In genomic region chr3:110774496-110775265, GRCh38 we compare ENCODE assay signal across 23 cellular contexts.
DNase-seq lines count a peak whose midpoint lies in the region; TF ChIP-seq lines count a peak whose summit lies in the region.
"Had no signal": no experiment of that assay in that cellular context is flagged by ENCODE, and none has a peak within 500 bp of the region (broad histone marks: within the 10 kb centered on the region; RNA-seq: fewer than 3 reads in every experiment).

No MANE protein-coding gene starts in this region.

- TF ChIP-seq CTCF in chondrocyte (IDR thresholded peaks at IDR 0.05) (no peak), neural crest cell (conservative IDR thresholded peaks at IDR 0.05) (no peak), GM20000 (IDR thresholded peaks at IDR 0.05; ENCODE audit: extremely low read depth, missing control alignments) (no peak)

- no peak overlapping the region for H2AFZ ChIP-seq in neuronal stem cell (ENCODE audit: low read length)

- no peak overlapping the region for H3K18ac ChIP-seq in neuronal stem cell (ENCODE audit: low read length)

- H2BK120ac ChIP-seq in neuronal stem cell (ENCODE audit: low read depth, low read length): no peak overlapping the region

- H3K23ac ChIP-seq in neuronal stem cell (ENCODE audit: low read depth, low read length, poor library complexity): no peak overlapping the region

- no peak overlapping the region for H3K14ac ChIP-seq in neuronal stem cell (ENCODE audit: low read length)

- DNase-seq in Daoy (ENCODE audit: low read depth) (peak; percentile 4), M059J (ENCODE audit: low read depth) (peak; percentile 16), chondrocyte (ENCODE audit: low spot score) (no peak), neural crest cell (ENCODE audit: low read depth, low spot score) (no peak), neuronal stem cell (ENCODE audit: low spot score) (no peak), GM20000 (ENCODE audit: low spot score) (no peak), DMS79 (lab: John Stamatoyannopoulos, UW) (no peak)
- DNase-seq in activated CD8-positive, alpha-beta memory T cell treated with anti-CD3 and anti-CD28 coated beads, Interleukin-2, amount 50 U/mL, for 48 hours: no peak
- DNase-seq: activated CD8-positive, alpha-beta T cell treated with anti-CD3 and anti-CD28 coated beads, Interleukin-2, amount 10 ng/mL, durations not matched to agents 7 days and 5 days; activated T-cell treated with anti-CD3 and anti-CD28 coated beads, Interleukin-2, amount 50 U/mL, for 1 hour; heart left ventricle; KG1; NCI-H1694; NCI-H2171 treated with DMSO at 0.1 percent for 48 hours; nucleus accumbens; spleen; stimulated activated CD4-positive, alpha-beta T cell treated with anti-CD3 and anti-CD28 coated beads, Interleukin-2, amount 100 ng/mL, for 48 hours; substantia nigra; upper lobe of right lung had no signal

- H2AK5ac ChIP-seq in neuronal stem cell (ENCODE audit: low read depth, low read length): no peak overlapping the region

- H3K27me3 Mint-ChIP-seq in chondrocyte (ENCODE audit: low read depth): no peaks in the 10 kb centered on the region
- H3K27me3 Mint-ChIP-seq in neural crest cell (ENCODE audit: low read depth): no peaks in the 10 kb centered on the region

- peak overlapping the region; percentile 39 for H3K27ac Mint-ChIP-seq in chondrocyte (ENCODE audit: unreplicated experiment)
- peak overlapping the region; percentile 72 for H3K27ac Mint-ChIP-seq in neural crest cell (ENCODE audit: unreplicated experiment)
- H3K27ac Mint-ChIP-seq: activated CD8-positive, alpha-beta T cell treated with anti-CD3 and anti-CD28 coated beads, Interleukin-2, amount 10 ng/mL, durations not matched to agents 7 days and 5 days; stimulated activated effector memory CD8-positive, alpha-beta T cell treated with anti-CD3 and anti-CD28 coated beads, Interleukin-12 subunit alpha, Interleukin-12 subunit beta, amount 100 ng/mL, for 72 hours; T-helper 1 cell treated with Interleukin-12 subunit alpha and Interleukin-12 subunit beta and Interleukin-4 antibody, amounts not matched to agents 30 μg/mL and 1 μg/mL, for 36 hours had no signal

- no peak overlapping the region for H3K4ac ChIP-seq in neuronal stem cell (ENCODE audit: low read length)

- no peak overlapping the region for H3K4me3 ChIP-seq in neuronal stem cell (ENCODE audit: low read length in 2 of 2)
- H3K4me3 ChIP-seq: BLaER1 treated with 17β-estradiol and CSF1 and Interleukin-3, amounts not matched to agents 10 nM and 100 nM; cardiac muscle cell; heart left ventricle; spleen; upper lobe of right lung had no signal

- no peak overlapping the region for H4K91ac ChIP-seq in neuronal stem cell (ENCODE audit: low read depth, low read length, poor library complexity)

- H3K79me1 ChIP-seq in neuronal stem cell (ENCODE audit: low read depth, low read length): no peaks in the 10 kb centered on the region

- H3K9me3 Mint-ChIP-seq in chondrocyte (ENCODE audit: low read depth) (no peaks in the 10 kb centered on the region), neural crest cell (peaks cover 2% of the 10 kb centered on the region)
- H3K9me3 Mint-ChIP-seq: stimulated activated effector memory CD8-positive, alpha-beta T cell treated with anti-CD3 and anti-CD28 coated beads, Interleukin-12 subunit alpha, Interleukin-12 subunit beta, amount 100 ng/mL, for 72 hours; T-helper 1 cell treated with Interleukin-12 subunit alpha and Interleukin-12 subunit beta and Interleukin-4 antibody, amounts not matched to agents 30 μg/mL and 1 μg/mL, for 36 hours had no signal

- WGBS in neuronal stem cell (ENCODE audit: extremely low coverage in 2 of 2, insufficient read length in 2 of 2, insufficient replicate concordance in 1 of 2), 2 donors: no CpG with 5 or more reads among the region's 7 CpGs

- no peaks in the 10 kb centered on the region for H3K36me3 ChIP-seq in neuronal stem cell (replicated peaks in 1 of 2; ENCODE audit: control insufficient read depth in 2 of 2, insufficient read depth in 2 of 2, low read length in 2 of 2)
- H3K36me3 ChIP-seq: BLaER1 treated with 17β-estradiol and CSF1 and Interleukin-3, amounts not matched to agents 10 nM and 100 nM; cardiac muscle cell; heart left ventricle; spleen; upper lobe of right lung had no signal

- H3K36me3 Mint-ChIP-seq in chondrocyte (ENCODE audit: low read depth): no peaks in the 10 kb centered on the region
- H3K36me3 Mint-ChIP-seq in neural crest cell (ENCODE audit: low read depth): peaks cover 3% of the 10 kb centered on the region
- H3K36me3 Mint-ChIP-seq: stimulated activated effector memory CD8-positive, alpha-beta T cell treated with anti-CD3 and anti-CD28 coated beads, Interleukin-12 subunit alpha, Interleukin-12 subunit beta, amount 100 ng/mL, for 72 hours had no signal

- H3K4me1 Mint-ChIP-seq in chondrocyte (ENCODE audit: low read depth) (peaks cover 36% of the 10 kb centered on the region), neural crest cell (peaks cover 52% of the 10 kb centered on the region)
- H3K4me1 Mint-ChIP-seq: stimulated activated effector memory CD8-positive, alpha-beta T cell treated with anti-CD3 and anti-CD28 coated beads, Interleukin-12 subunit alpha, Interleukin-12 subunit beta, amount 100 ng/mL, for 72 hours had no signal

- H3K27ac ChIP-seq in neuronal stem cell (replicated peaks; ENCODE audit: low read length): no peak overlapping the region
- H3K27ac ChIP-seq: BLaER1 treated with 17β-estradiol and CSF1 and Interleukin-3, amounts not matched to agents 10 nM and 100 nM; cardiac muscle cell; heart left ventricle; spleen; upper lobe of right lung had no signal

- no peak overlapping the region for H2BK15ac ChIP-seq in neuronal stem cell (ENCODE audit: low read length)

- no peak overlapping the region for H3K4me3 Mint-ChIP-seq in chondrocyte (ENCODE audit: unreplicated experiment)
- H3K4me3 Mint-ChIP-seq in neural crest cell: no peak overlapping the region
- H3K4me3 Mint-ChIP-seq: activated CD8-positive, alpha-beta T cell treated with anti-CD3 and anti-CD28 coated beads, Interleukin-2, amount 10 ng/mL, durations not matched to agents 7 days and 5 days; stimulated activated effector memory CD8-positive, alpha-beta T cell treated with anti-CD3 and anti-CD28 coated beads, Interleukin-12 subunit alpha, Interleukin-12 subunit beta, amount 100 ng/mL, for 72 hours; T-helper 1 cell treated with Interleukin-12 subunit alpha and Interleukin-12 subunit beta and Interleukin-4 antibody, amounts not matched to agents 30 μg/mL and 1 μg/mL, for 36 hours had no signal

- no peaks in the 10 kb centered on the region for H3K27me3 ChIP-seq in neuronal stem cell (ENCODE audit: control insufficient read depth in 3 of 3, insufficient read depth in 3 of 3, low read depth in 1 of 3, low read length in 3 of 3)
- H3K27me3 ChIP-seq: BLaER1 treated with 17β-estradiol and CSF1 and Interleukin-3, amounts not matched to agents 10 nM and 100 nM; cardiac muscle cell; heart left ventricle; spleen; upper lobe of right lung had no signal

- H3K9ac ChIP-seq in neuronal stem cell (ENCODE audit: low read depth, low read length, poor library complexity): no peak overlapping the region
- H3K9ac ChIP-seq: BLaER1 treated with 17β-estradiol and CSF1 and Interleukin-3, amounts not matched to agents 10 nM and 100 nM had no signal

- H2BK5ac ChIP-seq in neuronal stem cell (ENCODE audit: low read length): no peak overlapping the region

- no peak overlapping the region for H4K8ac ChIP-seq in neuronal stem cell (ENCODE audit: low read depth, low read length)

- H2BK12ac ChIP-seq in neuronal stem cell (ENCODE audit: low read length): no peak overlapping the region

- peaks cover 7 to 25% of the 10 kb centered on the region in 2 donors for H3K4me1 ChIP-seq in neuronal stem cell (ENCODE audit: control insufficient read depth in 2 of 2, insufficient read depth in 1 of 2, low read depth in 1 of 2, low read length in 2 of 2)
- H3K4me1 ChIP-seq: BLaER1 treated with 17β-estradiol and CSF1 and Interleukin-3, amounts not matched to agents 10 nM and 100 nM; heart left ventricle; spleen; upper lobe of right lung had no signal

- no peak overlapping the region for H3K4me2 ChIP-seq in neuronal stem cell (ENCODE audit: insufficient read depth, low read length, poor library complexity, severe bottlenecking)
- H3K4me2 ChIP-seq: BLaER1 treated with 17β-estradiol and CSF1 and Interleukin-3, amounts not matched to agents 10 nM and 100 nM had no signal

- H3K9me3 ChIP-seq in neuronal stem cell (replicated peaks in 1 of 2; ENCODE audit: control insufficient read depth in 2 of 2, insufficient read depth in 1 of 2, low read depth in 1 of 2, low read length in 2 of 2): no peaks in the 10 kb centered on the region
- H3K9me3 ChIP-seq: BLaER1 treated with 17β-estradiol and CSF1 and Interleukin-3, amounts not matched to agents 10 nM and 100 nM; heart left ventricle; spleen; upper lobe of right lung had no signal

Comparison
In these comparisons a context has a peak if more than half of its experiments do, and no peak if none do; other contexts are left out.
1. DNase-seq: peak in Daoy (single experiment) and M059J (single experiment); none in chondrocyte (single experiment), neural crest cell (single experiment), neuronal stem cell (single experiment), activated CD8-positive, alpha-beta memory T cell treated with anti-CD3 and anti-CD28 coated beads, Interleukin-2, amount 50 U/mL, for 48 hours (single experiment), GM20000 (single experiment) and DMS79 (single experiment).